In genomic region chr20:37411408-37412306, GRCh38 we compare ENCODE assay signal across 10 cellular contexts.
DNase-seq lines count a peak whose midpoint lies in the region; ATAC-seq, FAIRE-seq and TF ChIP-seq lines count a peak whose summit lies in the region.
"Had no signal": no experiment of that assay in that cellular context is flagged by ENCODE, and none has a peak within 500 bp of the region (broad histone marks: within the 10 kb centered on the region; RNA-seq: fewer than 3 reads in every experiment).

No MANE protein-coding gene starts in this region.

- H3K9me3 ChIP-seq in K562 (replicated peaks; ENCODE audit: control insufficient read depth, insufficient read depth, low read depth, low read length) (no peaks in the 10 kb centered on the region), neural progenitor cell (ENCODE audit: low read depth) (no peaks in the 10 kb centered on the region), small intestine (ENCODE audit: control insufficient read depth, low read depth) (no peaks in the 10 kb centered on the region), trophoblast cell (ENCODE audit: insufficient read depth, low read depth, low read length) (peaks cover 2% of the 10 kb centered on the region)

- H3K79me2 ChIP-seq in K562 (ENCODE audit: control insufficient read depth, insufficient read depth, low read length) (no peaks in the 10 kb centered on the region), neural progenitor cell (ENCODE audit: low read depth) (no peaks in the 10 kb centered on the region), trophoblast cell (ENCODE audit: control insufficient read depth, insufficient read depth, low read length, poor library complexity) (no peaks in the 10 kb centered on the region)

- H3K27me3 ChIP-seq in HL-60 (ENCODE audit: insufficient read depth, poor library complexity, severe bottlenecking) = peaks cover 33% of the 10 kb centered on the region
- peaks cover 65 to 84% of the 10 kb centered on the region in 2 experiments for H3K27me3 ChIP-seq in K562 (ENCODE audit: control insufficient read depth in 2 of 2, insufficient read depth in 2 of 2, low read length in 2 of 2)
- H3K27me3 ChIP-seq in neural progenitor cell = peaks cover 14% of the 10 kb centered on the region
- H3K27me3 ChIP-seq in small intestine (ENCODE audit: control insufficient read depth in 2 of 2, insufficient read depth in 2 of 2, low read length in 2 of 2) = no peaks in the 10 kb centered on the region
- H3K27me3 ChIP-seq in trophoblast cell (ENCODE audit: insufficient read depth, low read length) = no peaks in the 10 kb centered on the region

- intact Hi-C loops in K562 (cut with micrococcal nuclease) = no loop called here
- intact Hi-C loops in sciatic nerve (cut with DNase I) = no loop called here

- in situ Hi-C loops in K562 (cut with MboI) = no loop called here

- TF ChIP-seq CTCF in HL-60 (IDR thresholded peaks at IDR 0.05; ENCODE audit: insufficient read depth, low read length) = no peak
- TF ChIP-seq CTCF in K562 (IDR thresholded peaks at IDR 0.05 in 2 of 3, conservative IDR thresholded peaks at IDR 0.05 in 1 of 3; ENCODE audit: insufficient read depth in 2 of 3, low read depth in 1 of 3, low read length in 3 of 3) = no peak
- TF ChIP-seq CTCF in neural progenitor cell (IDR thresholded peaks at IDR 0.05) = no peak

- POLR2A ChIA-PET in K562 (lab: Yijun Ruan, JAX) = interaction anchor here (0.6 kb wide), 1 partner anchor 348 kb away, joined by 3 read pairs; no protein-coding TSS in a partner anchor

- no peak overlapping the region for H3K4ac ChIP-seq in trophoblast cell (ENCODE audit: low read depth, low read length)

- peak overlapping the region; percentile 30; the same call in 1 of the 2 replicates for H3K4me3 ChIP-seq in HL-60 (replicated peaks; ENCODE audit: insufficient read depth, low read length)
- H3K4me3 ChIP-seq in K562 = no peak overlapping the region
- H3K4me3 ChIP-seq in neural progenitor cell = peak overlapping the region; percentile 2
- H3K4me3 ChIP-seq in small intestine (ENCODE audit: low read depth in 1 of 2, low read length in 2 of 2) = no peak overlapping the region
- H3K4me3 ChIP-seq in trophoblast cell (ENCODE audit: low read depth, low read length) = no peak overlapping the region

- no peak overlapping the region for H2BK120ac ChIP-seq in trophoblast cell (ENCODE audit: insufficient read depth, low read length, poor library complexity)

- H3K4me1 ChIP-seq in K562 (replicated peaks in 1 of 2; ENCODE audit: control insufficient read depth in 2 of 2, insufficient read depth in 2 of 2, low read length in 2 of 2) = peaks cover 2 to 4% of the 10 kb centered on the region in 2 experiments; a peak in 4 of 5 replicates
- H3K4me1 ChIP-seq in neural progenitor cell = peaks cover 58% of the 10 kb centered on the region
- H3K4me1 ChIP-seq in small intestine (ENCODE audit: control insufficient read depth in 2 of 2, insufficient read depth in 1 of 2, low read depth in 1 of 2, low read length in 1 of 2) = no peaks in the 10 kb centered on the region
- peaks cover 3 to 22% of the 10 kb centered on the region in 2 experiments for H3K4me1 ChIP-seq in trophoblast cell (ENCODE audit: control insufficient read depth in 1 of 2, insufficient read depth in 2 of 2, low read length in 2 of 2)

- H4K8ac ChIP-seq in trophoblast cell (ENCODE audit: low read depth, low read length) = no peak overlapping the region

- peaks cover 35% of the 10 kb centered on the region for H3K4me1 Mint-ChIP-seq in neural progenitor cell

- no peaks in the 10 kb centered on the region for H3K79me1 ChIP-seq in trophoblast cell (ENCODE audit: low read length)

- H4K12ac ChIP-seq in trophoblast cell (ENCODE audit: low read depth, low read length) = no peak overlapping the region

- H3K9me1 ChIP-seq in K562 (ENCODE audit: control insufficient read depth, insufficient read depth, low read length) = no peaks in the 10 kb centered on the region

- H3K27ac ChIP-seq in HL-60 (replicated peaks) (no peak overlapping the region), K562 (ENCODE audit: extremely low read depth, low read depth, low read length) (no peak overlapping the region; the same call in 2 of the 3 replicates), neural progenitor cell (peak overlapping the region; percentile 80), small intestine (ENCODE audit: low read depth in 1 of 2, low read length in 1 of 2) (no peak overlapping the region), trophoblast cell (ENCODE audit: low read depth, low read length) (no peak overlapping the region)

- no peak for TF ChIP-seq RAD21 in K562 (CRISPR knock-in tag; conservative IDR thresholded peaks at IDR 0.05 in 1 of 2, IDR thresholded peaks at IDR 0.05 in 1 of 2)

- no peaks in the 10 kb centered on the region for H3K36me3 Mint-ChIP-seq in neural progenitor cell

- H4K20me1 ChIP-seq in K562 (replicated peaks; ENCODE audit: control insufficient read depth, insufficient read depth, low read length) = peaks cover 16% of the 10 kb centered on the region; the same call in 1 of the 2 replicates
- H4K20me1 ChIP-seq in neural progenitor cell (ENCODE audit: low read depth) = no peaks in the 10 kb centered on the region

- BruUV-seq in K562 (replicated peaks; lab: Mats Ljungman, UMichigan) = no TSS peak

- H2AK5ac ChIP-seq in trophoblast cell (ENCODE audit: low read length) = no peak overlapping the region

- no peak for TF ChIP-seq EP300 in K562 (IDR thresholded peaks at IDR 0.05; ENCODE audit: low read length)

- H2AFZ ChIP-seq in K562 (ENCODE audit: low read depth, low read length) (no peak overlapping the region), neural progenitor cell (replicated peaks) (no peak overlapping the region), trophoblast cell (ENCODE audit: insufficient read depth, low read length, poor library complexity) (no peak overlapping the region)

- no peaks in the 10 kb centered on the region for H3K36me3 ChIP-seq in K562 (ENCODE audit: control insufficient read depth, insufficient read depth, low read length)
- no peaks in the 10 kb centered on the region for H3K36me3 ChIP-seq in neural progenitor cell
- no peaks in the 10 kb centered on the region for H3K36me3 ChIP-seq in small intestine (ENCODE audit: control insufficient read depth in 2 of 2, insufficient read depth in 2 of 2, low read length in 2 of 2)
- H3K36me3 ChIP-seq in trophoblast cell (ENCODE audit: control insufficient read depth in 1 of 2, insufficient read depth in 2 of 2, low read length in 2 of 2) = no peaks in the 10 kb centered on the region

- WGBS in K562 (ENCODE audit: insufficient coverage, low coverage, missing lambda C conversion rate) = 22% methylated on average over 11 of the region's 18 CpGs
- 16 to 26% (median 18%) methylated on average over 16 to 18 of the region's 18 CpGs for WGBS in small intestine, 3 donors
- no CpG with 5 or more reads among the region's 18 CpGs for WGBS in trophoblast cell (ENCODE audit: extremely low coverage, insufficient coverage, insufficient read length)

- H3K9ac ChIP-seq in K562 (ENCODE audit: insufficient read depth in 1 of 2, low read depth in 2 of 2, low read length in 2 of 2) (no peak overlapping the region), neural progenitor cell (no peak overlapping the region), trophoblast cell (ENCODE audit: low read length) (no peak overlapping the region)

- H4K91ac ChIP-seq in trophoblast cell (ENCODE audit: low read depth, low read length) = no peak overlapping the region

- no peak for TF ChIP-seq POLR2A in K562 (conservative IDR thresholded peaks at IDR 0.05)

- no peak for ATAC-seq in K562
- ATAC-seq in sciatic nerve = no peak

- no peak overlapping the region for H3K4me3 Mint-ChIP-seq in neural progenitor cell
- H3K4me3 Mint-ChIP-seq: T-helper 1 cell treated with Interleukin-12 subunit alpha and Interleukin-12 subunit beta and Interleukin-4 antibody, amounts not matched to agents 30 μg/mL and 1 μg/mL, for 36 hours had no signal

- H3K18ac ChIP-seq in trophoblast cell (ENCODE audit: low read length) = no peak overlapping the region

- H3K14ac ChIP-seq in trophoblast cell (ENCODE audit: low read length) = no peak overlapping the region

- H2BK12ac ChIP-seq in trophoblast cell (ENCODE audit: low read length) = no peak overlapping the region

- H2BK5ac ChIP-seq in trophoblast cell (ENCODE audit: low read depth, low read length, poor library complexity) = no peak overlapping the region

- no peak overlapping the region for H3K23ac ChIP-seq in trophoblast cell (ENCODE audit: low read length)

- peaks cover 70% of the 10 kb centered on the region for H3F3A ChIP-seq in neural progenitor cell (ENCODE audit: low read depth)

- CTCF ChIA-PET in K562 (lab: Yijun Ruan, JAX; ENCODE audit: low intra/inter-chr PET ratio) = no interaction called here

- peak overlapping the region; percentile 5; the same call in 1 of the 2 replicates for H3K4me2 ChIP-seq in K562 (ENCODE audit: insufficient read depth, low read length)
- H3K4me2 ChIP-seq in neural progenitor cell = peak overlapping the region; percentile 40
- no peak overlapping the region for H3K4me2 ChIP-seq in trophoblast cell (ENCODE audit: low read length)

- no peaks in the 10 kb centered on the region for H3K9me3 Mint-ChIP-seq in neural progenitor cell
- H3K9me3 Mint-ChIP-seq: T-helper 1 cell treated with Interleukin-12 subunit alpha and Interleukin-12 subunit beta and Interleukin-4 antibody, amounts not matched to agents 30 μg/mL and 1 μg/mL, for 36 hours had no signal

- peak; percentile 30 for DNase-seq in DMS153 treated with DMSO at 0.1 percent for 48 hours (lab: John Stamatoyannopoulos, UW; ENCODE audit: unreplicated experiment)
- DNase-seq in HL-60 (ENCODE audit: low read depth in 1 of 2, low spot score in 1 of 2) = peak; percentile 19 to 50
- no peak for DNase-seq in K562 (ENCODE audit: extremely low read depth in 1 of 4, low spot score in 3 of 4)
- peak; percentile 56 for DNase-seq in neural progenitor cell (ENCODE audit: low spot score)
- DNase-seq in kidney tubule cell (ENCODE audit: low spot score) = no peak
- no peak for DNase-seq in small intestine
- DNase-seq in sciatic nerve (ENCODE audit: low spot score) = no peak
- no peak for DNase-seq in trophoblast cell

- H3K27ac Mint-ChIP-seq in neural progenitor cell = no peak overlapping the region
- H3K27ac Mint-ChIP-seq: T-helper 1 cell treated with Interleukin-12 subunit alpha and Interleukin-12 subunit beta and Interleukin-4 antibody, amounts not matched to agents 30 μg/mL and 1 μg/mL, for 36 hours had no signal

- FAIRE-seq in K562 (lab: Jason Lieb, UNC) (no peak), small intestine (lab: Jason Lieb, UNC) (no peak)
- FAIRE-seq: islet of Langerhans had no signal

- H3K27me3 Mint-ChIP-seq in neural progenitor cell (ENCODE audit: insufficient read depth, low read depth) = peaks cover 9% of the 10 kb centered on the region

TF ChIP-seq in K562, 482 proteins besides CTCF, POLR2A, EP300 and RAD21 (continues in another document):
- TF ChIP-seq PCBP1 (IDR thresholded peaks at IDR 0.05; ENCODE audit: low read depth, low read length, poor library complexity, severe bottlenecking) (peak; percentile 72), ZFP36 (IDR thresholded peaks at IDR 0.05; ENCODE audit: low read depth, low read length, partially characterized antibody) (no peak), HDAC1 (IDR thresholded peaks at IDR 0.05) (0 out of 4 replicates have a peak, but pooled peaks of 1 of the 2 experiments have one; percentile 24), TFAM (CRISPR knock-in tag; conservative IDR thresholded peaks at IDR 0.05) (no peak), ARHGAP35 (IDR thresholded peaks at IDR 0.05; ENCODE audit: partially characterized antibody) (peak; percentile 40), SETDB1 (IDR thresholded peaks at IDR 0.05; ENCODE audit: low read length) (no peak)

Comparison
In these comparisons a context has a peak if more than half of its experiments do, and no peak if none do; other contexts are left out.
1. DNase-seq: peak in DMS153 treated with DMSO at 0.1 percent for 48 hours (single experiment), HL-60 (2 of 2) and neural progenitor cell (single experiment); none in K562 (0 of 4), kidney tubule cell (single experiment), small intestine (single experiment), sciatic nerve (single experiment) and trophoblast cell (0 of 2).
2. H3K4me3 ChIP-seq: peak in HL-60 (single experiment) and neural progenitor cell (single experiment); none in K562 (single experiment), small intestine (0 of 2) and trophoblast cell (single experiment).